In the genomic region with DNA sequence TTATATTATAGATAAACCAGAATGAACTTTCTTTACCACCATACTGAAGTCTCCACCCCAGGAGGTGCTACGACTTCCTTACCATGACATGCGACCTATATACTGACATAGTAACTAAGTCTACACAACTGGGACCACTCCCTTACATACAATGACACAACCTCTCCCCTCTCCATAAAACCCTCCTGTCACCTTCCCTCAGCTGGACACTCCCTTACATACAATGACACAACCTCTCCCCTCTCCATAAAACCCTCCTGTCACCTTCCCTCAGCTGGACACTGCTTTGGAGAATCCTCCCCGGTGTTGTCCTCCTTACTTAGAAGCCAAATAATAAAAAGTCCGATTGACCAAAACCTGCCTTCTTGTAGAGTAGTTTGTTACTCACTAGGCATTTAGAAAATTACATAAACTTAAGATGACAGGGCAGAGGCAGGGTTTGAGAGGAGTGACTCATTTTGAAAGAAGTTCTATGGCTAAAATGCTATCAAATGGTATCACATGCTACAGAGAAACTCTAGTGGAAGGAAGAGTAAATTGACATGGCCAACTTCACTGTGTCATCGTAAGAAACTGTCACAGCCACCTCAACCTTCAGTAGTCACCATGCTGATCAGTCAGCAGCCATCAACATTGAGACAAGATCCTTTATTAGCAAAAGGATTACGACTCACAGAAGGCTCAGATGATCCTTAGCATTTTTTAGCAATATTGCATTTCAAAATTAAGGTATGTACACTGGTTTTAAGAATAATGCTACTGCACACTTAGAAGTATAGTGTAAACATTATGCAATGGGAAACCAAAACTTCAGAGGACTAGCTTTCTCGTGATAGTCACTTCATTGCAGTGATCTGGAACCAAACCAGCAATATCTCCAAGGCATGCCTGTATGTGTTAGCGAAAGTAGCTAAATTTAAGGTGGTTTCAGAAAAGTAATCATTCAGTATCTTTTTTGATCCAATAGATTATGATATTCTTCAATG, we compare ENCODE assay signal across 11 cellular contexts. TPM values are rescaled to one million over a fixed set of nuclear protein-coding genes. Genes with fewer than 3 reads are reported as not detected.
DNase-seq lines count a peak whose midpoint lies in the region; ATAC-seq and TF ChIP-seq lines count a peak whose summit lies in the region.
"Had no signal": no experiment of that assay in that cellular context is flagged by ENCODE, and none has a peak within 500 bp of the region (broad histone marks: within the 10 kb centered on the region; RNA-seq: fewer than 3 reads in every experiment).

No MANE protein-coding gene starts in this region.

- H3K4me1 ChIP-seq in esophagus squamous epithelium: no peaks in the 10 kb centered on the region
- H3K4me1 ChIP-seq: ascending aorta had no signal

- H3K27ac ChIP-seq in esophagus squamous epithelium: no peak overlapping the region
- H3K27ac ChIP-seq: ascending aorta, neutrophil had no signal

- ATAC-seq in HG03469 (IDR thresholded peaks at IDR 0.05; ENCODE audit: unreplicated experiment) (peak; percentile 59), HG03139 (IDR thresholded peaks at IDR 0.05; ENCODE audit: unreplicated experiment) (no peak), GM21737 (IDR thresholded peaks at IDR 0.05; ENCODE audit: unreplicated experiment) (no peak)

- intact Hi-C loops in esophagus squamous epithelium (cut with DNase I): no loop called here

- peaks cover 5 to 81% (median 6%) of the 10 kb centered on the region in 3 donors for H3K36me3 ChIP-seq in esophagus squamous epithelium

- DNase-seq in stimulated activated CD4-positive, alpha-beta T cell treated with anti-CD3 and anti-CD28 coated beads, Interleukin-1b, Interleukin-23, amount 100 ng/mL, for 48 hours: peak; percentile 27
- no peak for DNase-seq in stimulated activated CD4-positive, alpha-beta T cell treated with anti-CD3 and anti-CD28 coated beads, Interleukin-2, amount 100 ng/mL, for 48 hours
- peak; percentile 70 for DNase-seq in choroid plexus epithelial cell (ENCODE audit: low read depth)
- no peak for DNase-seq in esophagus squamous epithelium (lab: John Stamatoyannopoulos, UW)
- DNase-seq in D341Med (ENCODE audit: low spot score): no peak
- DNase-seq: GDM1 had no signal

- H3K4me3 ChIP-seq in choroid plexus epithelial cell (ENCODE audit: low read depth, low read length) (no peak overlapping the region), esophagus squamous epithelium (no peak overlapping the region)
- H3K4me3 ChIP-seq: ascending aorta had no signal

- H3K9me3 ChIP-seq in esophagus squamous epithelium: no peaks in the 10 kb centered on the region
- H3K9me3 ChIP-seq: ascending aorta, neutrophil had no signal

- WGBS in esophagus squamous epithelium, 2 donors: 86 to 87% methylated on average over 8 of the region's 8 CpGs

- TF ChIP-seq CTCF in choroid plexus epithelial cell (conservative IDR thresholded peaks at IDR 0.05; ENCODE audit: low read depth, low read length) (no peak), esophagus squamous epithelium (IDR thresholded peaks at IDR 0.05) (no peak)

- no peak for TF ChIP-seq POLR2A in esophagus squamous epithelium (IDR thresholded peaks at IDR 0.05)

- no peaks in the 10 kb centered on the region for H3K27me3 ChIP-seq in esophagus squamous epithelium
- H3K27me3 ChIP-seq: ascending aorta, neutrophil had no signal

RNA-seq across cellular contexts. Expression of a gene that starts 56.4 kb away (rescaled TPM):
- 10 to 100 TPM; 12.3 to 38.7 (median 29.0) TPM for total RNA-seq in esophagus squamous epithelium

Comparison
In these comparisons a context has a peak if more than half of its experiments do, and no peak if none do; other contexts are left out.
1. DNase-seq: peak in stimulated activated CD4-positive, alpha-beta T cell treated with anti-CD3 and anti-CD28 coated beads, Interleukin-1b, Interleukin-23, amount 100 ng/mL, for 48 hours (single experiment) and choroid plexus epithelial cell (single experiment); none in stimulated activated CD4-positive, alpha-beta T cell treated with anti-CD3 and anti-CD28 coated beads, Interleukin-2, amount 100 ng/mL, for 48 hours (0 of 2), esophagus squamous epithelium (single experiment) and D341Med (single experiment).